15 cellular contexts compared by ENCODE assay signal in genomic region chr1:116942344-116942743, GRCh38.
"Had no signal": no experiment of that assay in that cellular context is flagged by ENCODE, and none has a peak within 500 bp of the region (broad histone marks: within the 10 kb centered on the region; RNA-seq: fewer than 3 reads in every experiment).

No MANE protein-coding gene starts in this region.

- H3K27ac ChIP-seq: body of pancreas, gastroesophageal sphincter, left ventricle myocardium inferior, ovary, transverse colon had no signal

- H3K4me3 Mint-ChIP-seq: central memory CD8-positive, alpha-beta T cell had no signal

- H3K9me3 Mint-ChIP-seq: central memory CD8-positive, alpha-beta T cell had no signal

- H3K4me1 ChIP-seq: body of pancreas had no signal

- ATAC-seq: body of pancreas, gastroesophageal sphincter, SK-N-SH treated with all-trans-retinoic acid at 6 μM for 48 hours had no signal

- H3K9me3 ChIP-seq: body of pancreas, gastroesophageal sphincter, left ventricle myocardium inferior, ovary, transverse colon had no signal

- H3K36me3 ChIP-seq: ovary had no signal

- H3K4me3 ChIP-seq: body of pancreas, gastroesophageal sphincter, left ventricle myocardium inferior, ovary, transverse colon had no signal

- DNase-seq: activated effector memory CD4-positive, alpha-beta T cell treated with anti-CD3 and anti-CD28 coated beads, Interleukin-2, amount 50 U/mL, for 16 hours; activated T-cell treated with anti-CD3 and anti-CD28 coated beads for 4 hours; amniotic stem cell; body of pancreas; cortex of kidney; effector CD8-positive, alpha-beta T cell; kidney; left ventricle myocardium inferior; mesenchymal stem cell; ovary; transverse colon had no signal

- FAIRE-seq: kidney, TTC549 had no signal

- H3K27me3 ChIP-seq: body of pancreas, gastroesophageal sphincter, ovary, transverse colon had no signal
